Comparison of ENCODE assay signal across 24 cellular contexts in genomic region chr4:960140-960735, GRCh38. TPM values are rescaled to one million over a fixed set of nuclear protein-coding genes. Genes with fewer than 3 reads are reported as not detected.
A peak's percentile ranks its signal among the peaks of the same experiment; 100 is the strongest.
DNase-seq lines count a peak whose midpoint lies in the region; ATAC-seq and TF ChIP-seq lines count a peak whose summit lies in the region.
"Had no signal": no experiment of that assay in that cellular context is flagged by ENCODE, and none has a peak within 500 bp of the region (broad histone marks: within the 10 kb centered on the region; RNA-seq: fewer than 3 reads in every experiment).

No MANE protein-coding gene starts in this region.

- in situ Hi-C loops in Panc1 (cut with HindIII; ENCODE audit: low pct_unique_long_range_greater_than_20kb, low sequenced_read_pairs): no loop called here

- no peak for TF ChIP-seq CTCF in SK-N-SH (IDR thresholded peaks at IDR 0.05)
- TF ChIP-seq CTCF in Panc1 (IDR thresholded peaks at IDR 0.05): no peak
- TF ChIP-seq CTCF in left lung (IDR thresholded peaks at IDR 0.05): no peak
- TF ChIP-seq CTCF in spleen (IDR thresholded peaks at IDR 0.05 in 8 of 11, conservative IDR thresholded peaks at IDR 0.05 in 3 of 11): no peak
- TF ChIP-seq CTCF in CD4-positive, alpha-beta T cell (IDR thresholded peaks at IDR 0.05): no peak

- no peaks in the 10 kb centered on the region for H3K79me2 ChIP-seq in SK-N-SH (ENCODE audit: insufficient read depth)

- H3K27ac ChIP-seq in SK-N-SH (ENCODE audit: low read depth in 2 of 2, low read length in 1 of 2) (no peak overlapping the region), Panc1 (ENCODE audit: low read length) (no peak overlapping the region), left lung (no peak overlapping the region), spleen (no peak overlapping the region)
- H3K27ac ChIP-seq in CD4-positive, alpha-beta T cell (ENCODE audit: low read depth, low read length): no peak overlapping the region
- H3K27ac ChIP-seq: SJCRH30, skin epidermis, tibial nerve had no signal

- no peaks in the 10 kb centered on the region for H3K27me3 Mint-ChIP-seq in CD4-positive, alpha-beta T cell
- H3K27me3 Mint-ChIP-seq: activated CD4-positive, alpha-beta T cell treated with anti-CD3 and anti-CD28 coated beads, Interleukin-2, amount 10 ng/mL, durations not matched to agents 24 days and 14 days; effector memory CD8-positive, alpha-beta T cell; naive thymus-derived CD8-positive, alpha-beta T cell had no signal

- H2AFZ ChIP-seq in SK-N-SH (ENCODE audit: low read depth): no peak overlapping the region

- peaks cover 25% of the 10 kb centered on the region for H3K36me3 Mint-ChIP-seq in CD4-positive, alpha-beta T cell (ENCODE audit: low read depth)

- CTCF ChIA-PET in SK-N-SH (lab: Yijun Ruan, JAX): no interaction called here
- CTCF ChIA-PET in Panc1 (lab: Charles Lee): interaction anchor here (0.6 kb wide), 1 partner anchor 36 kb away, joined by 3 read pairs; no protein-coding TSS in a partner anchor
- CTCF ChIA-PET in CD4-positive, alpha-beta T cell (lab: Charles Lee): no interaction called here

- peak; percentile 31 for DNase-seq in SK-N-SH
- no peak for DNase-seq in Panc1 (ENCODE audit: low read depth, low spot score)
- DNase-seq in left lung: peak; percentile 20 to 51
- peak; percentile 78 for DNase-seq in spleen
- no peak for DNase-seq in CD4-positive, alpha-beta T cell
- DNase-seq in EL: no peak
- DNase-seq in NCI-H1436 (lab: John Stamatoyannopoulos, UW): no peak
- DNase-seq: activated CD4-positive, alpha-beta T cell treated with anti-CD3 and anti-CD28 coated beads, Interleukin-2, amount 10 ng/mL, durations not matched to agents 24 days and 14 days; activated gamma-delta T cell; central memory CD4-positive, alpha-beta T cell; DMS79; effector memory CD8-positive, alpha-beta T cell; GDM1; hippocampal formation; midbrain; naive thymus-derived CD8-positive, alpha-beta T cell; NCI-H2107; SJCRH30 had no signal

- intact Hi-C loops in Panc1 (cut with micrococcal nuclease; ENCODE audit: unreplicated experiment): no loop called here
- intact Hi-C loops in left lung (cut with DNase I): no loop called here
- intact Hi-C loops in spleen (cut with DNase I; ENCODE audit: low total_unique reads): no loop called here
- intact Hi-C loops in CD4-positive, alpha-beta T cell (cut with DNase I, micrococcal nuclease): no loop called here

- no peaks in the 10 kb centered on the region for H3K9me3 Mint-ChIP-seq in CD4-positive, alpha-beta T cell
- H3K9me3 Mint-ChIP-seq: activated CD4-positive, alpha-beta T cell treated with anti-CD3 and anti-CD28 coated beads, Interleukin-2, amount 10 ng/mL, durations not matched to agents 24 days and 14 days; CD14-positive monocyte; effector memory CD8-positive, alpha-beta T cell; naive thymus-derived CD8-positive, alpha-beta T cell had no signal

- no peaks in the 10 kb centered on the region for H3K9me2 ChIP-seq in SK-N-SH

- POLR2A ChIA-PET in SK-N-SH (lab: Yijun Ruan, JAX) (no interaction called here), Panc1 (lab: Charles Lee) (no interaction called here)
- POLR2A ChIA-PET in CD4-positive, alpha-beta T cell (lab: Charles Lee): no interaction called here

- TF ChIP-seq POLR2A in spleen (IDR thresholded peaks at IDR 0.05): no peak

- H3K4me3 Mint-ChIP-seq in CD4-positive, alpha-beta T cell: no peak overlapping the region
- H3K4me3 Mint-ChIP-seq: activated CD4-positive, alpha-beta T cell treated with anti-CD3 and anti-CD28 coated beads, Interleukin-2, amount 10 ng/mL, durations not matched to agents 24 days and 14 days; CD14-positive monocyte; effector memory CD8-positive, alpha-beta T cell; naive thymus-derived CD8-positive, alpha-beta T cell had no signal

- no TSS peak for BruUV-seq in Panc1 (replicated peaks; lab: Mats Ljungman, UMichigan)

- H4K20me1 ChIP-seq in SK-N-SH (ENCODE audit: insufficient read depth): no peaks in the 10 kb centered on the region

- H3K9me3 ChIP-seq in SK-N-SH (no peaks in the 10 kb centered on the region), Panc1 (ENCODE audit: control insufficient read depth, insufficient read depth, low read depth, low read length) (no peaks in the 10 kb centered on the region), left lung (no peaks in the 10 kb centered on the region), spleen (no peaks in the 10 kb centered on the region)
- no peaks in the 10 kb centered on the region for H3K9me3 ChIP-seq in CD4-positive, alpha-beta T cell (ENCODE audit: control insufficient read depth, low read length)
- H3K9me3 ChIP-seq: SJCRH30, tibial nerve had no signal

- ATAC-seq in SK-N-SH treated with all-trans-retinoic acid at 6 μM for 48 hours (no peak; the same call in 2 of the 3 replicates), Panc1 (peak; percentile 12; the same call in 1 of the 2 replicates), left lung (no peak)
- no peak for ATAC-seq in CD4-positive, alpha-beta T cell (ENCODE audit: poor library complexity)
- ATAC-seq: effector memory CD8-positive, alpha-beta T cell; HCT116; naive thymus-derived CD8-positive, alpha-beta T cell had no signal

- WGBS in SK-N-SH (ENCODE audit: low lambda C conversion rate): 100% methylated on average over 2 of the region's 21 CpGs
- WGBS in spleen, 5 donors: 79 to 95% (median 91%) methylated on average over 9 to 21 of the region's 21 CpGs

- H3K36me3 ChIP-seq in SK-N-SH (replicated peaks in 1 of 2; ENCODE audit: control insufficient read depth in 1 of 2, insufficient read depth in 2 of 2, low read length in 1 of 2) (peaks cover 0 to 53% of the 10 kb centered on the region in 2 experiments), Panc1 (ENCODE audit: control insufficient read depth, insufficient read depth, low read length) (no peaks in the 10 kb centered on the region), left lung (peaks cover 0 to 94% of the 10 kb centered on the region in 2 donors), spleen (peaks cover 0 to 99% (median 64%) of the 10 kb centered on the region in 6 donors)
- H3K36me3 ChIP-seq: SJCRH30 had no signal

- no peaks in the 10 kb centered on the region for H3K4me1 Mint-ChIP-seq in CD4-positive, alpha-beta T cell (ENCODE audit: low read depth)
- H3K4me1 Mint-ChIP-seq: activated CD4-positive, alpha-beta T cell treated with anti-CD3 and anti-CD28 coated beads, Interleukin-2, amount 10 ng/mL, durations not matched to agents 24 days and 14 days; CD14-positive monocyte had no signal

- no peak overlapping the region for H3K4me3 ChIP-seq in SK-N-SH (ENCODE audit: low read depth in 2 of 2, low read length in 1 of 2)
- H3K4me3 ChIP-seq in Panc1 (ENCODE audit: low read depth in 2 of 2, low read length in 2 of 2): no peak overlapping the region
- no peak overlapping the region for H3K4me3 ChIP-seq in left lung
- no peak overlapping the region for H3K4me3 ChIP-seq in spleen
- H3K4me3 ChIP-seq: SJCRH30, skin epidermis, tibial nerve had no signal

- H3K27ac Mint-ChIP-seq in CD4-positive, alpha-beta T cell: no peak overlapping the region
- H3K27ac Mint-ChIP-seq: activated CD4-positive, alpha-beta T cell treated with anti-CD3 and anti-CD28 coated beads, Interleukin-2, amount 10 ng/mL, durations not matched to agents 24 days and 14 days; naive thymus-derived CD8-positive, alpha-beta T cell had no signal

- H3K4me2 ChIP-seq in SK-N-SH: no peak overlapping the region

- no peaks in the 10 kb centered on the region for H3K27me3 ChIP-seq in SK-N-SH (ENCODE audit: insufficient read depth)
- H3K27me3 ChIP-seq in Panc1 (ENCODE audit: control insufficient read depth, insufficient read depth, low read length): no peaks in the 10 kb centered on the region
- H3K27me3 ChIP-seq in left lung: no peaks in the 10 kb centered on the region
- no peaks in the 10 kb centered on the region for H3K27me3 ChIP-seq in spleen (replicated peaks in 1 of 7)
- H3K27me3 ChIP-seq in CD4-positive, alpha-beta T cell (ENCODE audit: control insufficient read depth, insufficient read depth, low read length): no peaks in the 10 kb centered on the region
- H3K27me3 ChIP-seq: SJCRH30, tibial nerve had no signal

- no peak for TF ChIP-seq RAD21 in SK-N-SH (IDR thresholded peaks at IDR 0.05; ENCODE audit: low read length)

- H3K9ac ChIP-seq in SK-N-SH: no peak overlapping the region

- no peak for TF ChIP-seq EP300 in SK-N-SH (IDR thresholded peaks at IDR 0.05; ENCODE audit: borderline replicate concordance in 1 of 2, low read depth in 1 of 2, low read length in 1 of 2)

- no peaks in the 10 kb centered on the region for H3F3A ChIP-seq in SK-N-SH (replicated peaks; ENCODE audit: insufficient read depth)

- H3K4me1 ChIP-seq in SK-N-SH (ENCODE audit: control insufficient read depth in 1 of 2, insufficient read depth in 2 of 2, low read depth in 1 of 2, low read length in 1 of 2) (no peaks in the 10 kb centered on the region), Panc1 (ENCODE audit: control insufficient read depth, insufficient read depth, low read length) (no peaks in the 10 kb centered on the region), left lung (no peaks in the 10 kb centered on the region), spleen (no peaks in the 10 kb centered on the region)
- H3K4me1 ChIP-seq: tibial nerve had no signal

RNA-seq across cellular contexts. Expression of gene DGKQ, which starts 13.1 kb away (rescaled TPM):
- 10.9 and 11.5 TPM in 2 replicates for polyA plus RNA-seq in SK-N-SH (2012; rRNA removed)
- 3.3 and 6.8 TPM in 2 replicates for polyA plus RNA-seq in SK-N-SH (2012; cell fraction: cytosol; rRNA removed)
- polyA plus RNA-seq in SK-N-SH (2012; cell fraction: nucleus; rRNA removed): 50.0 and 64.3 TPM in 2 replicates
- 12.2 TPM for total RNA-seq in Panc1 (2021; ENCODE audit: unreplicated experiment)
- 14.1 TPM for polyA plus RNA-seq in Panc1 (2012; ENCODE audit: insufficient read length)
- total RNA-seq in left lung: 10 to 100 TPM; 15.8 to 19.8 TPM
- total RNA-seq in spleen: 10 to 100 TPM; 13.6 to 26.3 (median 17.0) TPM
- 10 to 100 TPM in 1 of 3 donors, 1 to 10 TPM in 2; 6.3 to 15.4 (median 9.3) TPM for polyA plus RNA-seq in spleen
- 10 to 100 TPM; 17.6 to 19.2 TPM for total RNA-seq in CD4-positive, alpha-beta T cell

RNA-seq across cellular contexts. Expression of gene IDUA, which starts 26.6 kb away (rescaled TPM):
- polyA plus RNA-seq in SK-N-SH (2012; rRNA removed) (24.4 and 32.1 TPM in 2 replicates), spleen (10 to 100 TPM; 11.5 to 26.5 (median 19.1) TPM)
- polyA plus RNA-seq in SK-N-SH (2012; cell fraction: cytosol; rRNA removed): 5.1 and 7.1 TPM in 2 replicates
- 333 and 514 TPM in 2 replicates for polyA plus RNA-seq in SK-N-SH (2012; cell fraction: nucleus; rRNA removed)
- total RNA-seq in Panc1 (2021; ENCODE audit: unreplicated experiment) (30.6 TPM), left lung (10 to 100 TPM; 33.6 to 46.8 TPM), spleen (10 to 100 TPM; 18.3 to 58.3 (median 37.9) TPM)
- polyA plus RNA-seq in Panc1 (2012; ENCODE audit: insufficient read length): 28.5 TPM
- total RNA-seq in CD4-positive, alpha-beta T cell: 10 to 100 TPM; 70.2 to 77.8 TPM

RNA-seq across cellular contexts. Expression of gene TMEM175, which starts 28.0 kb away (rescaled TPM):
- 43.1 and 54.2 TPM in 2 replicates for polyA plus RNA-seq in SK-N-SH (2012; rRNA removed)
- 12.9 and 16.8 TPM in 2 replicates for polyA plus RNA-seq in SK-N-SH (2012; cell fraction: cytosol; rRNA removed)
- 280 and 427 TPM in 2 replicates for polyA plus RNA-seq in SK-N-SH (2012; cell fraction: nucleus; rRNA removed)
- 21.8 TPM for total RNA-seq in Panc1 (2021; ENCODE audit: unreplicated experiment)
- 32.5 TPM for polyA plus RNA-seq in Panc1 (2012; ENCODE audit: insufficient read length)
- total RNA-seq in left lung: 10 to 100 TPM; 29.9 to 31.5 TPM
- total RNA-seq in spleen: 10 to 100 TPM; 38.2 to 76.8 (median 56.6) TPM
- polyA plus RNA-seq in spleen: 10 to 100 TPM; 59.4 to 83.9 (median 78.6) TPM
- 10 to 100 TPM; 51.3 to 57.7 TPM for total RNA-seq in CD4-positive, alpha-beta T cell

RNA-seq across cellular contexts. Expression of gene GAK, which starts 28.1 kb away (rescaled TPM):
- 35.9 and 36.1 TPM in 2 replicates for polyA plus RNA-seq in SK-N-SH (2012; rRNA removed)
- 11.0 and 18.2 TPM in 2 replicates for polyA plus RNA-seq in SK-N-SH (2012; cell fraction: cytosol; rRNA removed)
- 131 and 150 TPM in 2 replicates for polyA plus RNA-seq in SK-N-SH (2012; cell fraction: nucleus; rRNA removed)
- total RNA-seq in Panc1 (2021; ENCODE audit: unreplicated experiment): 86.6 TPM
- polyA plus RNA-seq in Panc1 (2012; ENCODE audit: insufficient read length): 56.0 TPM
- 100 to 1,000 TPM; 109 to 121 TPM for total RNA-seq in left lung
- total RNA-seq in spleen: 100 to 1,000 TPM; 154 to 212 (median 179) TPM
- 100 to 1,000 TPM; 112 to 249 (median 203) TPM for polyA plus RNA-seq in spleen
- 100 to 1,000 TPM; 130 to 131 TPM for total RNA-seq in CD4-positive, alpha-beta T cell

RNA-seq across cellular contexts. Expression of gene SLC26A1, which starts 33.0 kb away (rescaled TPM):
- polyA plus RNA-seq in SK-N-SH (2012; rRNA removed): 0.05 and 0.08 TPM in 2 replicates
- 0.04 and 0.13 TPM in 2 replicates for polyA plus RNA-seq in SK-N-SH (2012; cell fraction: cytosol; rRNA removed)
- polyA plus RNA-seq in SK-N-SH (2012; cell fraction: nucleus; rRNA removed): 0.48 and 0.63 TPM in 2 replicates
- total RNA-seq in Panc1 (2021; ENCODE audit: unreplicated experiment): 1.8 TPM
- polyA plus RNA-seq in Panc1 (2012; ENCODE audit: insufficient read length): 3.2 TPM
- under 1 TPM; 0.35 to 0.39 TPM for total RNA-seq in left lung
- total RNA-seq in spleen: under 1 TPM in 6 of 7 donors, not detected in 1; 0.07 to 0.68 (median 0.19) TPM
- polyA plus RNA-seq in spleen: under 1 TPM; 0.24 to 0.48 (median 0.30) TPM
- total RNA-seq in CD4-positive, alpha-beta T cell: not detected
- total RNA-seq: activated CD4-positive, alpha-beta T cell treated with anti-CD3 and anti-CD28 coated beads, Interleukin-2, amount 10 ng/mL, durations not matched to agents 24 days and 14 days; activated CD8-positive, alpha-beta memory T cell treated with anti-CD3 and anti-CD28 coated beads for 36 hours; SJCRH30 had no signal

Comparison
In these comparisons a context has a peak if more than half of its experiments do, and no peak if none do; other contexts are left out.
1. DNase-seq: peak in SK-N-SH (single experiment), left lung (2 of 2) and spleen (single experiment); none in Panc1 (single experiment), CD4-positive, alpha-beta T cell (0 of 10), EL (single experiment) and NCI-H1436 (single experiment).